In genomic region chr2:23096905-23097602, GRCh38 we compare ENCODE assay signal across 18 cellular contexts.
"Had no signal": no experiment of that assay in that cellular context is flagged by ENCODE, and none has a peak within 500 bp of the region (broad histone marks: within the 10 kb centered on the region; RNA-seq: fewer than 3 reads in every experiment).

No MANE protein-coding gene starts in this region.

- H3K27ac ChIP-seq: psoas muscle, right lobe of liver, spleen, upper lobe of left lung had no signal

- H3K9me3 Mint-ChIP-seq: activated CD4-positive, alpha-beta T cell treated with anti-CD3 and anti-CD28 coated beads, Interleukin-2, amount 10 ng/mL, durations not matched to agents 24 days and 14 days had no signal

- H3K27me3 ChIP-seq: right lobe of liver, spleen, upper lobe of left lung had no signal

- DNase-seq: activated B cell treated with CpG ODN at 0.5 μM for 24 hours; activated CD4-positive, alpha-beta T cell treated with anti-CD3 and anti-CD28 coated beads, Interleukin-2, amount 10 ng/mL, durations not matched to agents 24 days and 14 days; activated CD8-positive, alpha-beta memory T cell treated with anti-CD3 and anti-CD28 coated beads, Interleukin-2, amount 50 U/mL, for 4 hours; activated CD8-positive, alpha-beta T cell treated with anti-CD3 and anti-CD28 coated beads, Interleukin-2, amount 10 ng/mL, durations not matched to agents 7 days and 5 days; activated gamma-delta T cell; activated T-cell treated with anti-CD3 and anti-CD28 coated beads, Interleukin-2, amount 50 U/mL, for 48 hours; caudate nucleus; foreskin melanocyte; left colon; midbrain; psoas muscle; right lobe of liver; spleen; stimulated activated naive CD8-positive, alpha-beta T cell treated with anti-CD3 and anti-CD28 coated beads, Interleukin-15, amount 100 ng/mL, for 72 hours; upper lobe of left lung had no signal

- H3K36me3 Mint-ChIP-seq: activated naive CD4-positive, alpha-beta T cell treated with anti-CD3 and anti-CD28 coated beads, Interleukin-2, amount 50 U/mL, for 72 hours had no signal

- H3K9me3 ChIP-seq: psoas muscle, right lobe of liver had no signal

- H3K4me3 ChIP-seq: lung, psoas muscle, right lobe of liver, spleen, upper lobe of left lung had no signal

- H3K4me3 Mint-ChIP-seq: activated B cell treated with CpG ODN at 0.5 μM for 24 hours; activated CD4-positive, alpha-beta T cell treated with anti-CD3 and anti-CD28 coated beads, Interleukin-2, amount 10 ng/mL, durations not matched to agents 24 days and 14 days; activated CD8-positive, alpha-beta T cell treated with anti-CD3 and anti-CD28 coated beads, Interleukin-2, amount 10 ng/mL, durations not matched to agents 7 days and 5 days; neural crest cell; stimulated activated naive CD8-positive, alpha-beta T cell treated with anti-CD3 and anti-CD28 coated beads, Interleukin-15, amount 100 ng/mL, for 72 hours had no signal

- H3K27me3 Mint-ChIP-seq: activated B cell treated with CpG ODN at 0.5 μM for 24 hours; activated CD4-positive, alpha-beta T cell treated with anti-CD3 and anti-CD28 coated beads, Interleukin-2, amount 10 ng/mL, durations not matched to agents 24 days and 14 days; stimulated activated naive CD8-positive, alpha-beta T cell treated with anti-CD3 and anti-CD28 coated beads, Interleukin-15, amount 100 ng/mL, for 72 hours had no signal

- H3K36me3 ChIP-seq: right lobe of liver, spleen, upper lobe of left lung had no signal

- ATAC-seq: activated CD8-positive, alpha-beta T cell treated with anti-CD3 and anti-CD28 coated beads, Interleukin-2, amount 10 ng/mL, durations not matched to agents 7 days and 5 days; activated naive CD4-positive, alpha-beta T cell treated with anti-CD3 and anti-CD28 coated beads, Interleukin-2, amount 50 U/mL, for 72 hours; left colon; psoas muscle; stimulated activated naive CD8-positive, alpha-beta T cell treated with anti-CD3 and anti-CD28 coated beads, Interleukin-15, amount 100 ng/mL, for 72 hours had no signal

- H3K4me1 ChIP-seq: psoas muscle, right lobe of liver, spleen, upper lobe of left lung had no signal

- H3K4me1 Mint-ChIP-seq: activated B cell treated with CpG ODN at 0.5 μM for 24 hours; activated CD4-positive, alpha-beta T cell treated with anti-CD3 and anti-CD28 coated beads, Interleukin-2, amount 10 ng/mL, durations not matched to agents 24 days and 14 days; neural crest cell; stimulated activated naive CD8-positive, alpha-beta T cell treated with anti-CD3 and anti-CD28 coated beads, Interleukin-15, amount 100 ng/mL, for 72 hours had no signal

- H3K27ac Mint-ChIP-seq: activated B cell treated with CpG ODN at 0.5 μM for 24 hours; activated CD4-positive, alpha-beta T cell treated with anti-CD3 and anti-CD28 coated beads, Interleukin-2, amount 10 ng/mL, durations not matched to agents 24 days and 14 days; activated CD8-positive, alpha-beta T cell treated with anti-CD3 and anti-CD28 coated beads, Interleukin-2, amount 10 ng/mL, durations not matched to agents 7 days and 5 days; activated naive CD4-positive, alpha-beta T cell treated with anti-CD3 and anti-CD28 coated beads, Interleukin-2, amount 50 U/mL, for 72 hours; stimulated activated naive CD8-positive, alpha-beta T cell treated with anti-CD3 and anti-CD28 coated beads, Interleukin-15, amount 100 ng/mL, for 72 hours had no signal
